Comparison of ENCODE assay signal across 8 cellular contexts in genomic region chr10:92291610-92291859, GRCh38. TPM values are rescaled to one million over a fixed set of nuclear protein-coding genes. Genes with fewer than 3 reads are reported as not detected.
DNase-seq lines count a peak whose midpoint lies in the region; ATAC-seq lines count a peak whose summit lies in the region.

No MANE protein-coding gene starts in this region.

- no CpG with 5 or more reads among the region's 10 CpGs for WGBS in iPS DF 6.9 (ENCODE audit: insufficient coverage, insufficient read length)

- no peaks in the 10 kb centered on the region for H3K4me1 ChIP-seq in iPS DF 6.9 (ENCODE audit: control insufficient read depth, insufficient read depth, low read length)

- no peak for DNase-seq in activated CD8-positive, alpha-beta memory T cell treated with anti-CD3 and anti-CD28 coated beads, Interleukin-2, amount 10 ng/mL, durations not matched to agents 7 days and 5 days
- DNase-seq in activated CD8-positive, alpha-beta memory T cell treated with anti-CD3 and anti-CD28 coated beads, Interleukin-2, amount 50 U/mL, for 48 hours: no peak
- DNase-seq in activated CD4-positive, alpha-beta memory T cell treated with anti-CD3 and anti-CD28 coated beads, Interleukin-2, amount 10 ng/mL, durations not matched to agents 7 days and 5 days: no peak
- DNase-seq in iPS DF 6.9 (ENCODE audit: low read depth, low spot score) (no peak), KG1 (lab: John Stamatoyannopoulos, UW) (no peak), OCI-M2 (lab: John Stamatoyannopoulos, UW; ENCODE audit: unreplicated experiment) (no peak)

- peak overlapping the region; percentile 90 for H3K4me3 ChIP-seq in iPS DF 6.9 (ENCODE audit: low read length)

- H3K27me3 Mint-ChIP-seq in activated CD8-positive, alpha-beta memory T cell treated with anti-CD3 and anti-CD28 coated beads, Interleukin-2, amount 10 ng/mL, durations not matched to agents 7 days and 5 days: no peaks in the 10 kb centered on the region
- no peaks in the 10 kb centered on the region for H3K27me3 Mint-ChIP-seq in activated CD4-positive, alpha-beta memory T cell treated with anti-CD3 and anti-CD28 coated beads, Interleukin-2, amount 10 ng/mL, durations not matched to agents 7 days and 5 days
- H3K27me3 Mint-ChIP-seq in stimulated activated naive CD8-positive, alpha-beta T cell treated with anti-CD3 and anti-CD28 coated beads, Interleukin-15, Interleukin-2, amounts not matched to agents 100 ng/mL and 50 ng/mL, for 24 hours: no peaks in the 10 kb centered on the region

- H3K36me3 Mint-ChIP-seq in activated CD8-positive, alpha-beta memory T cell treated with anti-CD3 and anti-CD28 coated beads, Interleukin-2, amount 10 ng/mL, durations not matched to agents 7 days and 5 days: peaks cover 11% of the 10 kb centered on the region
- peaks cover 10% of the 10 kb centered on the region for H3K36me3 Mint-ChIP-seq in activated CD4-positive, alpha-beta memory T cell treated with anti-CD3 and anti-CD28 coated beads, Interleukin-2, amount 10 ng/mL, durations not matched to agents 7 days and 5 days (ENCODE audit: low read depth)
- H3K36me3 Mint-ChIP-seq in stimulated activated naive CD8-positive, alpha-beta T cell treated with anti-CD3 and anti-CD28 coated beads, Interleukin-15, Interleukin-2, amounts not matched to agents 100 ng/mL and 50 ng/mL, for 24 hours (ENCODE audit: low read depth): peaks cover 17% of the 10 kb centered on the region

- H3K27ac Mint-ChIP-seq in activated CD8-positive, alpha-beta memory T cell treated with anti-CD3 and anti-CD28 coated beads, Interleukin-2, amount 10 ng/mL, durations not matched to agents 7 days and 5 days: peak overlapping the region; percentile 89
- H3K27ac Mint-ChIP-seq in activated CD4-positive, alpha-beta memory T cell treated with anti-CD3 and anti-CD28 coated beads, Interleukin-2, amount 10 ng/mL, durations not matched to agents 7 days and 5 days: peak overlapping the region; percentile 65
- H3K27ac Mint-ChIP-seq in stimulated activated naive CD8-positive, alpha-beta T cell treated with anti-CD3 and anti-CD28 coated beads, Interleukin-15, Interleukin-2, amounts not matched to agents 100 ng/mL and 50 ng/mL, for 24 hours: peak overlapping the region; percentile 58

- no peaks in the 10 kb centered on the region for H3K9me3 ChIP-seq in iPS DF 6.9 (ENCODE audit: control insufficient read depth, insufficient read depth, low read length)

- H3K9me3 Mint-ChIP-seq in activated CD8-positive, alpha-beta memory T cell treated with anti-CD3 and anti-CD28 coated beads, Interleukin-2, amount 10 ng/mL, durations not matched to agents 7 days and 5 days (ENCODE audit: low read depth): no peaks in the 10 kb centered on the region
- H3K9me3 Mint-ChIP-seq in activated CD4-positive, alpha-beta memory T cell treated with anti-CD3 and anti-CD28 coated beads, Interleukin-2, amount 10 ng/mL, durations not matched to agents 7 days and 5 days: no peaks in the 10 kb centered on the region
- H3K9me3 Mint-ChIP-seq in stimulated activated naive CD8-positive, alpha-beta T cell treated with anti-CD3 and anti-CD28 coated beads, Interleukin-15, Interleukin-2, amounts not matched to agents 100 ng/mL and 50 ng/mL, for 24 hours: no peaks in the 10 kb centered on the region

- POLR2A ChIA-PET in activated CD4-positive, alpha-beta memory T cell treated with anti-CD3 and anti-CD28 coated beads, Interleukin-2, amount 10 ng/mL, durations not matched to agents 7 days and 5 days (lab: Charles Lee): interaction anchor here (0.8 to 3.3 kb wide), 20 partner anchors 13 to 557 kb away, joined by 3 to 18 read pairs (median 6); partner anchors contain the start of genes BTAF1, EXOC6, IDE and KIF11

- H3K4me1 Mint-ChIP-seq in activated CD8-positive, alpha-beta memory T cell treated with anti-CD3 and anti-CD28 coated beads, Interleukin-2, amount 10 ng/mL, durations not matched to agents 7 days and 5 days: peaks cover 27% of the 10 kb centered on the region
- peaks cover 29% of the 10 kb centered on the region for H3K4me1 Mint-ChIP-seq in activated CD4-positive, alpha-beta memory T cell treated with anti-CD3 and anti-CD28 coated beads, Interleukin-2, amount 10 ng/mL, durations not matched to agents 7 days and 5 days
- peaks cover 31% of the 10 kb centered on the region for H3K4me1 Mint-ChIP-seq in stimulated activated naive CD8-positive, alpha-beta T cell treated with anti-CD3 and anti-CD28 coated beads, Interleukin-15, Interleukin-2, amounts not matched to agents 100 ng/mL and 50 ng/mL, for 24 hours (ENCODE audit: low read depth)

- H3K4me3 Mint-ChIP-seq in activated CD8-positive, alpha-beta memory T cell treated with anti-CD3 and anti-CD28 coated beads, Interleukin-2, amount 10 ng/mL, durations not matched to agents 7 days and 5 days: peak overlapping the region; percentile 88
- peak overlapping the region; percentile 86 for H3K4me3 Mint-ChIP-seq in activated CD4-positive, alpha-beta memory T cell treated with anti-CD3 and anti-CD28 coated beads, Interleukin-2, amount 10 ng/mL, durations not matched to agents 7 days and 5 days
- peak overlapping the region; percentile 92 for H3K4me3 Mint-ChIP-seq in stimulated activated naive CD8-positive, alpha-beta T cell treated with anti-CD3 and anti-CD28 coated beads, Interleukin-15, Interleukin-2, amounts not matched to agents 100 ng/mL and 50 ng/mL, for 24 hours

- H3K27me3 ChIP-seq in iPS DF 6.9 (ENCODE audit: control insufficient read depth, insufficient read depth, low read length): no peaks in the 10 kb centered on the region

- CTCF ChIA-PET in activated CD8-positive, alpha-beta memory T cell treated with anti-CD3 and anti-CD28 coated beads, Interleukin-2, amount 10 ng/mL, durations not matched to agents 7 days and 5 days (lab: Charles Lee): interaction anchor here (1.0 to 3.5 kb wide), 10 partner anchors 8 to 241 kb away, joined by 3 to 26 read pairs (median 4); no protein-coding TSS in a partner anchor
- CTCF ChIA-PET in activated CD4-positive, alpha-beta memory T cell treated with anti-CD3 and anti-CD28 coated beads, Interleukin-2, amount 10 ng/mL, durations not matched to agents 7 days and 5 days (lab: Charles Lee): interaction anchor here (0.8 to 4.3 kb wide), 28 partner anchors 8 to 299 kb away, joined by 3 to 62 read pairs (median 4); no protein-coding TSS in a partner anchor

- no peak for ATAC-seq in activated CD8-positive, alpha-beta memory T cell treated with anti-CD3 and anti-CD28 coated beads, Interleukin-2, amount 10 ng/mL, durations not matched to agents 7 days and 5 days
- no peak for ATAC-seq in GM21786 (IDR thresholded peaks at IDR 0.05; ENCODE audit: unreplicated experiment)

- H3K36me3 ChIP-seq in iPS DF 6.9 (ENCODE audit: control insufficient read depth, insufficient read depth, low read length): no peaks in the 10 kb centered on the region

- H3K27ac ChIP-seq in iPS DF 6.9 (ENCODE audit: low read length): no peak overlapping the region

RNA-seq across cellular contexts. Expression of gene MARCHF5, which starts 0.6 kb away (rescaled TPM):
- total RNA-seq in activated CD8-positive, alpha-beta memory T cell treated with anti-CD3 and anti-CD28 coated beads, Interleukin-2, amount 10 ng/mL, durations not matched to agents 7 days and 5 days: 10 to 100 TPM; 21.7 to 26.4 TPM
- total RNA-seq in activated CD4-positive, alpha-beta memory T cell treated with anti-CD3 and anti-CD28 coated beads, Interleukin-2, amount 10 ng/mL, durations not matched to agents 7 days and 5 days: 10 to 100 TPM; 28.5 to 29.3 TPM

RNA-seq across cellular contexts. Expression of gene CPEB3, which starts 0.7 kb away (rescaled TPM):
- total RNA-seq in activated CD8-positive, alpha-beta memory T cell treated with anti-CD3 and anti-CD28 coated beads, Interleukin-2, amount 10 ng/mL, durations not matched to agents 7 days and 5 days: 1 to 10 TPM; 3.8 to 4.3 TPM
- total RNA-seq in activated CD4-positive, alpha-beta memory T cell treated with anti-CD3 and anti-CD28 coated beads, Interleukin-2, amount 10 ng/mL, durations not matched to agents 7 days and 5 days: 1 to 10 TPM; 2.8 to 3.0 TPM
